In the genomic region with DNA sequence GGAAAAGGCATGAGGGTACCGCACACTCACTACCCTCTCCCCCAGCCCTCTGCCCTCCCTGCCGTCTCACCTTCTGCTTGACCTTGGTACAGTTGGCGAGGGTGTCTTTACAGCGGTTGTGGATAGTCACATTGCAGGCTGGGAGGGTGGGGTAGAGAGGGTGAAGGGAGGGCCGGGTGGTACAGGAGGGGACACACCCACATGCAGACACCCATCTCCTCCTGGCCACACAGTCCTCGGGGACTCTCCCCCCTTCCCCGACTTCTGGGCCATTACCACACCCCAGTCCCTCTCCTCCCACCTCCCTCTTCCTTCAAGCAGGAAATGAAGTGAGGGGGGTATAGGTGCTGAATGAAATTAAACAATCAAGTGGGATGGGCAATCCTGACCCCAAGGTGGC, we compare ENCODE assay signal across 9 cellular contexts. TPM values are rescaled to one million over a fixed set of nuclear protein-coding genes. Genes with fewer than 3 reads are reported as not detected.
DNase-seq lines count a peak whose midpoint lies in the region; ATAC-seq, FAIRE-seq and TF ChIP-seq lines count a peak whose summit lies in the region.
"Had no signal": no experiment of that assay in that cellular context is flagged by ENCODE, and none has a peak within 500 bp of the region (broad histone marks: within the 10 kb centered on the region; RNA-seq: fewer than 3 reads in every experiment).

No MANE protein-coding gene starts in this region.

- TF ChIP-seq CTCF in HepG2 (CRISPR knock-in tag; IDR thresholded peaks at IDR 0.05) (no peak), right lobe of liver (IDR thresholded peaks at IDR 0.05) (no peak), dorsolateral prefrontal cortex (IDR thresholded peaks at IDR 0.05 in 54 of 56, conservative IDR thresholded peaks at IDR 0.05 in 2 of 56; ENCODE audit: low read depth in 1 of 56, partially characterized antibody in 56 of 56) (no peak), natural killer cell (IDR thresholded peaks at IDR 0.05) (no peak)

- DNase-seq in HepG2 (ENCODE audit: low spot score) (no peak), right lobe of liver (no peak), dorsolateral prefrontal cortex (no peak), natural killer cell (no peak)
- DNase-seq in effector CD4-positive, alpha-beta T cell: no peak
- DNase-seq: retina had no signal

- H3K27me3 ChIP-seq in HepG2 (ENCODE audit: control insufficient read depth in 1 of 2, insufficient read depth in 2 of 2, low read length in 2 of 2): no peaks in the 10 kb centered on the region
- H3K27me3 ChIP-seq in right lobe of liver: no peaks in the 10 kb centered on the region
- H3K27me3 ChIP-seq in dorsolateral prefrontal cortex: no peaks in the 10 kb centered on the region

- no peak for TF ChIP-seq RAD21 in HepG2 (CRISPR knock-in tag; IDR thresholded peaks at IDR 0.05)

- FAIRE-seq in HepG2 (lab: Jason Lieb, UNC): no peak

- 94% methylated on average over 7 of the region's 7 CpGs for WGBS in HepG2 (ENCODE audit: low lambda C conversion rate)
- 49% methylated on average over 4 of the region's 7 CpGs for WGBS in right lobe of liver (ENCODE audit: insufficient coverage, low coverage, low lambda C conversion rate, missing lambda C conversion rate)

- H3K9me3 Mint-ChIP-seq in natural killer cell: no peaks in the 10 kb centered on the region

- in situ Hi-C loops in HepG2 (cut with HindIII; ENCODE audit: extremely low pct_ligation_motif_present, low pct_unique_long_range_greater_than_20kb): no loop called here

- no peaks in the 10 kb centered on the region for H3K36me3 Mint-ChIP-seq in natural killer cell

- H3K27me3 Mint-ChIP-seq in natural killer cell (ENCODE audit: low read depth in 2 of 2): no peaks in the 10 kb centered on the region

- H3K4me1 Mint-ChIP-seq in natural killer cell: peaks cover 60 to 72% of the 10 kb centered on the region in 2 donors

- intact Hi-C loops in HepG2 (cut with micrococcal nuclease; ENCODE audit: unreplicated experiment): loop anchor here (1.0 kb wide), 1 partner anchor 15 kb away; no protein-coding TSS in a partner anchor
- intact Hi-C loops in right lobe of liver (cut with DNase I): no loop called here
- intact Hi-C loops in dorsolateral prefrontal cortex (cut with DNase I): loop anchor here in 1 of 2 donors (1.0 kb wide), 1 partner anchor 23 kb away; no protein-coding TSS in a partner anchor
- intact Hi-C loops in natural killer cell (cut with micrococcal nuclease): loop anchor here (2.0 kb wide), 1 partner anchor 14 kb away; no protein-coding TSS in a partner anchor

- H3K4me3 ChIP-seq in HepG2 (replicated peaks in 1 of 3; ENCODE audit: insufficient read depth in 1 of 3, low read depth in 2 of 3, low read length in 3 of 3) (no peak overlapping the region), right lobe of liver (no peak overlapping the region), dorsolateral prefrontal cortex (peak overlapping the region in 57 of 59 donors; percentile 34 to 69 (median 54))

- no peak; the same call in 2 of the 3 replicates for ATAC-seq in HepG2
- ATAC-seq in right lobe of liver: no peak
- ATAC-seq in natural killer cell: peak; percentile 24 to 44 (median 39)
- no peak for ATAC-seq in GM18520 (IDR thresholded peaks at IDR 0.05; ENCODE audit: unreplicated experiment)
- ATAC-seq in HG03571 (IDR thresholded peaks at IDR 0.05; ENCODE audit: unreplicated experiment): no peak
- no peak for ATAC-seq in HG02642 (IDR thresholded peaks at IDR 0.05; ENCODE audit: poor library complexity, unreplicated experiment)

- peak overlapping the region; percentile 86 for H3K27ac ChIP-seq in HepG2 (ENCODE audit: extremely low read length, insufficient read depth, low read length)
- peak overlapping the region in 1 of 3 donors; percentile 51 for H3K27ac ChIP-seq in right lobe of liver
- peak overlapping the region; percentile 87 to 100 (median 99) for H3K27ac ChIP-seq in dorsolateral prefrontal cortex

- no peak for TF ChIP-seq POLR2A in HepG2 (IDR thresholded peaks at IDR 0.05; ENCODE audit: insufficient read depth in 1 of 2, low read depth in 2 of 2, low read length in 2 of 2)
- no peak for TF ChIP-seq POLR2A in right lobe of liver (IDR thresholded peaks at IDR 0.05)

- no peak overlapping the region for H2AFZ ChIP-seq in HepG2 (ENCODE audit: low read length)

- peak overlapping the region; percentile 68 for H3K4me3 Mint-ChIP-seq in natural killer cell

- H3K9me3 ChIP-seq in HepG2 (ENCODE audit: low read length): no peaks in the 10 kb centered on the region
- no peaks in the 10 kb centered on the region for H3K9me3 ChIP-seq in right lobe of liver

- no peak overlapping the region for H3K9ac ChIP-seq in HepG2 (ENCODE audit: insufficient read depth, low read depth, low read length)

- TF ChIP-seq EP300 in HepG2 (IDR thresholded peaks at IDR 0.05; ENCODE audit: low read depth in 2 of 2, low read length in 2 of 2): no peak
- no peak for TF ChIP-seq EP300 in HepG2 (CRISPR knock-in tag; IDR thresholded peaks at IDR 0.05; ENCODE audit: borderline replicate concordance)

- peaks cover 21% of the 10 kb centered on the region for H3K79me2 ChIP-seq in HepG2 (ENCODE audit: insufficient read depth, low read length)

- BruUV-seq in HepG2 (replicated peaks; lab: Mats Ljungman, UMichigan): no TSS peak

- peak overlapping the region; percentile 89 to 90 for H3K27ac Mint-ChIP-seq in natural killer cell

- CTCF ChIA-PET in HepG2 (lab: Yijun Ruan, JAX; ENCODE audit: low intra/inter-chr PET ratio, low total read pairs): no interaction called here

- H3K36me3 ChIP-seq in HepG2 (replicated peaks in 1 of 2; ENCODE audit: control insufficient read depth in 1 of 2, insufficient read depth in 2 of 2, low read length in 2 of 2) (peaks cover 30 to 60% of the 10 kb centered on the region in 2 experiments), right lobe of liver (peaks cover 0 to 27% (median 3%) of the 10 kb centered on the region in 4 donors)

- POLR2A ChIA-PET in HepG2 (lab: Yijun Ruan, JAX): interaction anchor here (1.5 to 5.0 kb wide), 5 partner anchors 11 to 28 kb away, joined by 4 to 64 read pairs (median 18); a partner anchor contains a TSS

- 0 out of 2 replicates have a peak overlapping the region, but pooled peaks have one; percentile 52 for H3K4me2 ChIP-seq in HepG2 (ENCODE audit: low read depth, low read length)

- no peaks in the 10 kb centered on the region; the same call in 1 of the 2 replicates for H4K20me1 ChIP-seq in HepG2 (ENCODE audit: insufficient read depth, low read length)

- H3K4me1 ChIP-seq in HepG2 (ENCODE audit: insufficient read depth, low read length) (peaks cover 60% of the 10 kb centered on the region), right lobe of liver (peaks cover 0 to 15% (median 3%) of the 10 kb centered on the region in 4 donors)

RNA-seq across cellular contexts. Expression of a gene that starts 11.6 kb away (rescaled TPM):
- total RNA-seq in HepG2 (2016; rRNA removed; fragmentation: Illumina TruSeq; extraction: Trizol) (15.0 and 16.1 TPM in 2 replicates), right lobe of liver (10 to 100 TPM in 4 of 6 experiments, 1 to 10 TPM in 2; 7.9 to 23.8 (median 13.1) TPM), dorsolateral prefrontal cortex (100 to 1,000 TPM; 113 to 323 (median 165) TPM), natural killer cell (100 to 1,000 TPM; 143 to 200 (median 147) TPM)
- total RNA-seq in HepG2 (2016; cell fraction: cytosol; rRNA removed; fragmentation: Illumina TruSeq; extraction: Trizol; ENCODE audit: low read depth): 7.7 and 8.4 TPM in 2 replicates
- total RNA-seq in HepG2 (2016; cell fraction: insoluble cytoplasmic fraction; rRNA removed; fragmentation: Illumina TruSeq; extraction: Trizol): 12.9 and 18.6 TPM in 2 replicates
- total RNA-seq in HepG2 (2016; cell fraction: membrane; rRNA removed; fragmentation: Illumina TruSeq; extraction: Trizol): 10.3 and 11.1 TPM in 2 replicates
- total RNA-seq in HepG2 (2016; cell fraction: nucleus; rRNA removed; fragmentation: Illumina TruSeq; extraction: Trizol): 13.2 and 15.5 TPM in 2 replicates
- 32.1 and 33.1 TPM in 2 replicates for polyA plus RNA-seq in HepG2 (2011; rRNA removed)
- 15.2 and 17.5 TPM in 2 replicates for polyA plus RNA-seq in HepG2 (2011; cell fraction: cytosol; rRNA removed)
- 104 and 108 TPM in 2 replicates for polyA plus RNA-seq in HepG2 (2011; cell fraction: nucleus; rRNA removed)
- polyA plus RNA-seq in HepG2 (2012): 28.0 and 37.8 TPM in 2 replicates
- 1.9 and 2.0 TPM in 2 replicates for polyA plus RNA-seq in HepG2 (2016; cell fraction: cytosol; fragmentation: Illumina TruSeq; extraction: Trizol; ENCODE audit: low read depth)
- polyA plus RNA-seq in HepG2 (2016; cell fraction: insoluble cytoplasmic fraction; fragmentation: Illumina TruSeq; extraction: Trizol; ENCODE audit: low read depth): 13.1 and 13.4 TPM in 2 replicates
- 3.6 and 3.8 TPM in 2 replicates for polyA plus RNA-seq in HepG2 (2016; cell fraction: membrane; fragmentation: Illumina TruSeq; extraction: Trizol; ENCODE audit: low read depth)
- 34.1 and 35.2 TPM in 2 replicates for polyA plus RNA-seq in HepG2 (2016; cell fraction: nucleus; fragmentation: Illumina TruSeq; extraction: Trizol; ENCODE audit: insufficient read depth, low read depth)
- polyA minus RNA-seq in HepG2 (2011; rRNA and poly(A)+ RNA removed; ENCODE audit: low replicate concordance): 54.1 and 96.8 TPM in 2 replicates
- 17.6 and 19.9 TPM in 2 replicates for polyA minus RNA-seq in HepG2 (2011; cell fraction: cytosol; rRNA and poly(A)+ RNA removed)
- 50.0 and 65.8 TPM in 2 replicates for polyA minus RNA-seq in HepG2 (2011; cell fraction: nucleus; rRNA and poly(A)+ RNA removed)

RNA-seq across cellular contexts. Expression of a gene that starts 25.3 kb away (rescaled TPM):
- total RNA-seq in HepG2 (2016; rRNA removed; fragmentation: Illumina TruSeq; extraction: Trizol): 0.38 TPM in 1 of 2 replicates, not detected in the other
- not detected in 2 replicates for total RNA-seq in HepG2 (2016; cell fraction: cytosol; rRNA removed; fragmentation: Illumina TruSeq; extraction: Trizol; ENCODE audit: low read depth)
- total RNA-seq in HepG2 (2016; cell fraction: insoluble cytoplasmic fraction; rRNA removed; fragmentation: Illumina TruSeq; extraction: Trizol): 0.25 and 0.28 TPM in 2 replicates
- not detected in 2 replicates for total RNA-seq in HepG2 (2016; cell fraction: membrane; rRNA removed; fragmentation: Illumina TruSeq; extraction: Trizol)
- 0.31 TPM in 1 of 2 replicates, not detected in the other for total RNA-seq in HepG2 (2016; cell fraction: nucleus; rRNA removed; fragmentation: Illumina TruSeq; extraction: Trizol)
- polyA plus RNA-seq in HepG2 (2011; rRNA removed): 1.4 and 1.9 TPM in 2 replicates
- 1.3 and 2.1 TPM in 2 replicates for polyA plus RNA-seq in HepG2 (2011; cell fraction: cytosol; rRNA removed)
- polyA plus RNA-seq in HepG2 (2011; cell fraction: nucleus; rRNA removed): 0.42 and 0.48 TPM in 2 replicates
- polyA plus RNA-seq in HepG2 (2012): 0.48 and 0.72 TPM in 2 replicates
- polyA plus RNA-seq in HepG2 (2016; cell fraction: cytosol; fragmentation: Illumina TruSeq; extraction: Trizol; ENCODE audit: low read depth): 0.08 TPM in 1 of 2 replicates, not detected in the other
- polyA plus RNA-seq in HepG2 (2016; cell fraction: insoluble cytoplasmic fraction; fragmentation: Illumina TruSeq; extraction: Trizol; ENCODE audit: low read depth): not detected in 2 replicates
- not detected in 2 replicates for polyA plus RNA-seq in HepG2 (2016; cell fraction: membrane; fragmentation: Illumina TruSeq; extraction: Trizol; ENCODE audit: low read depth)
- polyA plus RNA-seq in HepG2 (2016; cell fraction: nucleus; fragmentation: Illumina TruSeq; extraction: Trizol; ENCODE audit: insufficient read depth, low read depth): 0.64 and 0.79 TPM in 2 replicates
- 1.4 and 2.7 TPM in 2 replicates for polyA minus RNA-seq in HepG2 (2011; rRNA and poly(A)+ RNA removed; ENCODE audit: low replicate concordance)
- polyA minus RNA-seq in HepG2 (2011; cell fraction: cytosol; rRNA and poly(A)+ RNA removed): 0.49 TPM in 1 of 2 replicates, not detected in the other
- 0.39 and 1.1 TPM in 2 replicates for polyA minus RNA-seq in HepG2 (2011; cell fraction: nucleus; rRNA and poly(A)+ RNA removed)
- total RNA-seq in right lobe of liver: not detected
- not detected for total RNA-seq in dorsolateral prefrontal cortex
- total RNA-seq in natural killer cell: not detected

RNA-seq across cellular contexts. Expression of a gene that starts 32.5 kb away (rescaled TPM):
- total RNA-seq in HepG2 (2016; rRNA removed; fragmentation: Illumina TruSeq; extraction: Trizol) (15.9 and 33.5 TPM in 2 replicates), right lobe of liver (10 to 100 TPM; 14.1 to 19.0 (median 17.2) TPM), dorsolateral prefrontal cortex (10 to 100 TPM; 33.7 to 80.2 (median 50.9) TPM), natural killer cell (100 to 1,000 TPM in 1 of 3 donors, 10 to 100 TPM in 2; 61.9 to 101 (median 85.9) TPM)
- total RNA-seq in HepG2 (2016; cell fraction: cytosol; rRNA removed; fragmentation: Illumina TruSeq; extraction: Trizol; ENCODE audit: low read depth): 17.8 and 22.2 TPM in 2 replicates
- 17.1 and 30.7 TPM in 2 replicates for total RNA-seq in HepG2 (2016; cell fraction: insoluble cytoplasmic fraction; rRNA removed; fragmentation: Illumina TruSeq; extraction: Trizol)
- total RNA-seq in HepG2 (2016; cell fraction: membrane; rRNA removed; fragmentation: Illumina TruSeq; extraction: Trizol): 16.0 and 18.2 TPM in 2 replicates
- 51.8 and 57.5 TPM in 2 replicates for total RNA-seq in HepG2 (2016; cell fraction: nucleus; rRNA removed; fragmentation: Illumina TruSeq; extraction: Trizol)
- 74.5 and 92.0 TPM in 2 replicates for polyA plus RNA-seq in HepG2 (2011; rRNA removed)
- 35.4 and 38.7 TPM in 2 replicates for polyA plus RNA-seq in HepG2 (2011; cell fraction: cytosol; rRNA removed)
- 126 and 134 TPM in 2 replicates for polyA plus RNA-seq in HepG2 (2011; cell fraction: nucleus; rRNA removed)
- 37.2 and 38.4 TPM in 2 replicates for polyA plus RNA-seq in HepG2 (2012)
- 2.1 and 2.5 TPM in 2 replicates for polyA plus RNA-seq in HepG2 (2016; cell fraction: cytosol; fragmentation: Illumina TruSeq; extraction: Trizol; ENCODE audit: low read depth)
- 14.7 and 16.3 TPM in 2 replicates for polyA plus RNA-seq in HepG2 (2016; cell fraction: insoluble cytoplasmic fraction; fragmentation: Illumina TruSeq; extraction: Trizol; ENCODE audit: low read depth)
- polyA plus RNA-seq in HepG2 (2016; cell fraction: membrane; fragmentation: Illumina TruSeq; extraction: Trizol; ENCODE audit: low read depth): 4.2 and 4.7 TPM in 2 replicates
- 113 and 121 TPM in 2 replicates for polyA plus RNA-seq in HepG2 (2016; cell fraction: nucleus; fragmentation: Illumina TruSeq; extraction: Trizol; ENCODE audit: insufficient read depth, low read depth)
- 83.9 and 155 TPM in 2 replicates for polyA minus RNA-seq in HepG2 (2011; rRNA and poly(A)+ RNA removed; ENCODE audit: low replicate concordance)
- 19.6 and 24.9 TPM in 2 replicates for polyA minus RNA-seq in HepG2 (2011; cell fraction: cytosol; rRNA and poly(A)+ RNA removed)
- polyA minus RNA-seq in HepG2 (2011; cell fraction: nucleus; rRNA and poly(A)+ RNA removed): 113 and 148 TPM in 2 replicates

RNA-seq across cellular contexts. Expression of a gene that starts 54.0 kb away (rescaled TPM):
- total RNA-seq in HepG2 (2016; rRNA removed; fragmentation: Illumina TruSeq; extraction: Trizol): 150 and 284 TPM in 2 replicates
- total RNA-seq in HepG2 (2016; cell fraction: cytosol; rRNA removed; fragmentation: Illumina TruSeq; extraction: Trizol; ENCODE audit: low read depth): 92.7 and 103 TPM in 2 replicates
- 138 and 293 TPM in 2 replicates for total RNA-seq in HepG2 (2016; cell fraction: insoluble cytoplasmic fraction; rRNA removed; fragmentation: Illumina TruSeq; extraction: Trizol)
- total RNA-seq in HepG2 (2016; cell fraction: membrane; rRNA removed; fragmentation: Illumina TruSeq; extraction: Trizol): 147 and 165 TPM in 2 replicates
- total RNA-seq in HepG2 (2016; cell fraction: nucleus; rRNA removed; fragmentation: Illumina TruSeq; extraction: Trizol): 188 and 211 TPM in 2 replicates
- 442 and 461 TPM in 2 replicates for polyA plus RNA-seq in HepG2 (2011; rRNA removed)
- 664 and 870 TPM in 2 replicates for polyA plus RNA-seq in HepG2 (2011; cell fraction: cytosol; rRNA removed)
- 174 and 212 TPM in 2 replicates for polyA plus RNA-seq in HepG2 (2011; cell fraction: nucleus; rRNA removed)
- polyA plus RNA-seq in HepG2 (2012): 199 and 208 TPM in 2 replicates
- polyA plus RNA-seq in HepG2 (2016; cell fraction: cytosol; fragmentation: Illumina TruSeq; extraction: Trizol; ENCODE audit: low read depth): 105 and 112 TPM in 2 replicates
- polyA plus RNA-seq in HepG2 (2016; cell fraction: insoluble cytoplasmic fraction; fragmentation: Illumina TruSeq; extraction: Trizol; ENCODE audit: low read depth): 153 and 154 TPM in 2 replicates
- polyA plus RNA-seq in HepG2 (2016; cell fraction: membrane; fragmentation: Illumina TruSeq; extraction: Trizol; ENCODE audit: low read depth): 145 and 154 TPM in 2 replicates
- polyA plus RNA-seq in HepG2 (2016; cell fraction: nucleus; fragmentation: Illumina TruSeq; extraction: Trizol; ENCODE audit: insufficient read depth, low read depth): 326 and 354 TPM in 2 replicates
- polyA minus RNA-seq in HepG2 (2011; rRNA and poly(A)+ RNA removed; ENCODE audit: low replicate concordance): 359 and 489 TPM in 2 replicates
- polyA minus RNA-seq in HepG2 (2011; cell fraction: cytosol; rRNA and poly(A)+ RNA removed): 105 and 115 TPM in 2 replicates
- 44.5 and 56.7 TPM in 2 replicates for polyA minus RNA-seq in HepG2 (2011; cell fraction: nucleus; rRNA and poly(A)+ RNA removed)
- 100 to 1,000 TPM in 4 of 6 experiments, 10 to 100 TPM in 2; 59.5 to 227 (median 103) TPM for total RNA-seq in right lobe of liver
- total RNA-seq in dorsolateral prefrontal cortex: 10 to 100 TPM; 55.2 to 94.2 (median 71.4) TPM
- 100 to 1,000 TPM; 209 to 215 (median 211) TPM for total RNA-seq in natural killer cell

RNA-seq across cellular contexts. Expression of a gene that starts 55.6 kb away (rescaled TPM):
- total RNA-seq in HepG2 (2016; rRNA removed; fragmentation: Illumina TruSeq; extraction: Trizol): 12.2 and 15.9 TPM in 2 replicates
- 1.8 and 2.7 TPM in 2 replicates for total RNA-seq in HepG2 (2016; cell fraction: cytosol; rRNA removed; fragmentation: Illumina TruSeq; extraction: Trizol; ENCODE audit: low read depth)
- total RNA-seq in HepG2 (2016; cell fraction: insoluble cytoplasmic fraction; rRNA removed; fragmentation: Illumina TruSeq; extraction: Trizol): 12.0 and 18.3 TPM in 2 replicates
- total RNA-seq in HepG2 (2016; cell fraction: membrane; rRNA removed; fragmentation: Illumina TruSeq; extraction: Trizol): 3.7 and 5.0 TPM in 2 replicates
- total RNA-seq in HepG2 (2016; cell fraction: nucleus; rRNA removed; fragmentation: Illumina TruSeq; extraction: Trizol): 5.1 and 6.9 TPM in 2 replicates
- polyA plus RNA-seq in HepG2 (2011; rRNA removed): 29.3 and 32.2 TPM in 2 replicates
- polyA plus RNA-seq in HepG2 (2011; cell fraction: cytosol; rRNA removed): 27.0 and 36.8 TPM in 2 replicates
- 10.2 and 15.6 TPM in 2 replicates for polyA plus RNA-seq in HepG2 (2011; cell fraction: nucleus; rRNA removed)
- polyA plus RNA-seq in HepG2 (2012): 14.8 and 19.9 TPM in 2 replicates
- polyA plus RNA-seq in HepG2 (2016; cell fraction: cytosol; fragmentation: Illumina TruSeq; extraction: Trizol; ENCODE audit: low read depth): 1.3 and 1.4 TPM in 2 replicates
- 12.1 and 13.9 TPM in 2 replicates for polyA plus RNA-seq in HepG2 (2016; cell fraction: insoluble cytoplasmic fraction; fragmentation: Illumina TruSeq; extraction: Trizol; ENCODE audit: low read depth)
- polyA plus RNA-seq in HepG2 (2016; cell fraction: membrane; fragmentation: Illumina TruSeq; extraction: Trizol; ENCODE audit: low read depth): 1.8 and 2.0 TPM in 2 replicates
- 13.6 and 15.1 TPM in 2 replicates for polyA plus RNA-seq in HepG2 (2016; cell fraction: nucleus; fragmentation: Illumina TruSeq; extraction: Trizol; ENCODE audit: insufficient read depth, low read depth)
- 23.7 and 26.0 TPM in 2 replicates for polyA minus RNA-seq in HepG2 (2011; rRNA and poly(A)+ RNA removed; ENCODE audit: low replicate concordance)
- polyA minus RNA-seq in HepG2 (2011; cell fraction: cytosol; rRNA and poly(A)+ RNA removed): 16.1 and 17.4 TPM in 2 replicates
- 11.6 and 20.5 TPM in 2 replicates for polyA minus RNA-seq in HepG2 (2011; cell fraction: nucleus; rRNA and poly(A)+ RNA removed)
- 10 to 100 TPM in 3 of 6 experiments, 1 to 10 TPM in 3; 4.9 to 28.3 (median 11.3) TPM for total RNA-seq in right lobe of liver
- total RNA-seq in dorsolateral prefrontal cortex: 10 to 100 TPM; 13.3 to 34.9 (median 21.2) TPM
- total RNA-seq in natural killer cell: 10 to 100 TPM; 79.1 to 86.1 (median 79.2) TPM

Comparison
In these comparisons a context has a peak if more than half of its experiments do, and no peak if none do; other contexts are left out.
1. intact Hi-C loops: an anchor here in HepG2 (1.0 kb wide) and natural killer cell (2.0 kb wide); none called in right lobe of liver.
2. ATAC-seq: peak in natural killer cell (3 of 3); none in HepG2 (single experiment), right lobe of liver (0 of 4), GM18520 (single experiment), HG03571 (single experiment) and HG02642 (single experiment).
3. H3K4me3 ChIP-seq: peak in dorsolateral prefrontal cortex (57 of 59); none in HepG2 (0 of 3) and right lobe of liver (0 of 3).